1 cellular context compared by ENCODE assay signal in the genomic region with DNA sequence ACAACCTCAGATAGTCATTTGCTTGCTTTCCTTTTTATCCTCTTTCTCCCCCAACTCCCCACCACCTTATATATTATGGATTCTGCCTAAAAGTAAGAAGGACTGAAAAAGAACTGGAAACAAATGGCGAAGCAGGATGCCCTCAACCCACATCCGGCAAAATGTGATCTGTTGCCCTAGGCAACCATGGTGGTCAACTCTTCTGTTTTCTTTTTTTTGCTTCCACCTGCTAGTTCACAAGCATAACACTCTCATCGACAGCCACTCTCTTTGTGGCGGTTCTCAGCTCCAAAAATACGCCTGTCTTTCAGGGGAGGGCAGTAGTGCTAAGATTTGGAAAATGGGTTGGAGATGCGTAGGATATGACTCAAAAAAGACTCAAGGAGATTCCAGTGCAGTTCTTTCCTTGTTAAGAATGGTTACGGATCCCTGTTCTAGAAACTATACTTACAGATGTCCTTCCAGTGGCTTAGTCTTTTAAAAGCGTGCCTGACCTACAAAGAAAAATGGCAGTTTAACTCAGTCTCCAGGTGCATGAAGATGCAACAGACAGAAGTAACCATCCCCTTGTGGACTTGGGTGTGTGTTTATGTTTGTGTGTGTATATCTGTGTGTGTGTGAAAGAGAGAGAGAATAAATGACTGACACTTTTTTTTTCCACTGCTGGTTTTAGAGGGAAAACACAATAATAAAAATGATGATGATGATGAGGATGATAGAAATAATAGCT.
TF ChIP-seq lines count a peak whose summit lies in the region.

No MANE protein-coding gene starts in this region.

TF ChIP-seq in GM12878, 131 proteins besides CTCF, POLR2A, EP300 and RAD21 (continued from another document):
- TF ChIP-seq, protein P1, sequence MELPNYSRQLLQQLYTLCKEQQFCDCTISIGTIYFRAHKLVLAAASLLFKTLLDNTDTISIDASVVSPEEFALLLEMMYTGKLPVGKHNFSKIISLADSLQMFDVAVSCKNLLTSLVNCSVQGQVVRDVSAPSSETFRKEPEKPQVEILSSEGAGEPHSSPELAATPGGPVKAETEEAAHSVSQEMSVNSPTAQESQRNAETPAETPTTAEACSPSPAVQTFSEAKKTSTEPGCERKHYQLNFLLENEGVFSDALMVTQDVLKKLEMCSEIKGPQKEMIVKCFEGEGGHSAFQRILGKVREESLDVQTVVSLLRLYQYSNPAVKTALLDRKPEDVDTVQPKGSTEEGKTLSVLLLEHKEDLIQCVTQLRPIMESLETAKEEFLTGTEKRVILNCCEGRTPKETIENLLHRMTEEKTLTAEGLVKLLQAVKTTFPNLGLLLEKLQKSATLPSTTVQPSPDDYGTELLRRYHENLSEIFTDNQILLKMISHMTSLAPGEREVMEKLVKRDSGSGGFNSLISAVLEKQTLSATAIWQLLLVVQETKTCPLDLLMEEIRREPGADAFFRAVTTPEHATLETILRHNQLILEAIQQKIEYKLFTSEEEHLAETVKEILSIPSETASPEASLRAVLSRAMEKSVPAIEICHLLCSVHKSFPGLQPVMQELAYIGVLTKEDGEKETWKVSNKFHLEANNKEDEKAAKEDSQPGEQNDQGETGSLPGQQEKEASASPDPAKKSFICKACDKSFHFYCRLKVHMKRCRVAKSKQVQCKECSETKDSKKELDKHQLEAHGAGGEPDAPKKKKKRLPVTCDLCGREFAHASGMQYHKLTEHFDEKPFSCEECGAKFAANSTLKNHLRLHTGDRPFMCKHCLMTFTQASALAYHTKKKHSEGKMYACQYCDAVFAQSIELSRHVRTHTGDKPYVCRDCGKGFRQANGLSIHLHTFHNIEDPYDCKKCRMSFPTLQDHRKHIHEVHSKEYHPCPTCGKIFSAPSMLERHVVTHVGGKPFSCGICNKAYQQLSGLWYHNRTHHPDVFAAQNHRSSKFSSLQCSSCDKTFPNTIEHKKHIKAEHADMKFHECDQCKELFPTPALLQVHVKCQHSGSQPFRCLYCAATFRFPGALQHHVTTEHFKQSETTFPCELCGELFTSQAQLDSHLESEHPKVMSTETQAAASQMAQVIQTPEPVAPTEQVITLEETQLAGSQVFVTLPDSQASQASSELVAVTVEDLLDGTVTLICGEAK (IDR thresholded peaks at IDR 0.05; ENCODE audit: borderline replicate concordance): peak; percentile 71; the same call in 1 of the 2 replicates
- TF ChIP-seq FOXM1 (IDR thresholded peaks at IDR 0.05; ENCODE audit: low read depth, low read length) (peak; percentile 43; the same call in 1 of the 2 replicates), SIX5 (IDR thresholded peaks at IDR 0.05; ENCODE audit: low read depth, low read length, severe bottlenecking) (peak; percentile 1), EED (IDR thresholded peaks at IDR 0.05; ENCODE audit: low read depth) (peak; percentile 82), CREB1 (IDR thresholded peaks at IDR 0.05; ENCODE audit: low read depth) (no peak), NFYA (IDR thresholded peaks at IDR 0.05; ENCODE audit: borderline replicate concordance, low read depth, low read length) (no peak), SMAD1 (IDR thresholded peaks at IDR 0.05; ENCODE audit: low read depth, partially characterized antibody) (no peak), CEBPB (IDR thresholded peaks at IDR 0.05; ENCODE audit: borderline replicate concordance in 1 of 2, low read depth in 2 of 2, low read length in 2 of 2) (no peak), ZNF217 (IDR thresholded peaks at IDR 0.05) (no peak), RUNX3 (IDR thresholded peaks at IDR 0.05; ENCODE audit: low read length) (peak; percentile 95), NBN (IDR thresholded peaks at IDR 0.05) (peak; percentile 79), NR2C2 (IDR thresholded peaks at IDR 0.05; ENCODE audit: borderline replicate concordance, control insufficient read depth, insufficient read length, low read depth) (no peak), ZNF207 (IDR thresholded peaks at IDR 0.05; ENCODE audit: borderline replicate concordance) (0 out of 2 replicates have a peak, but pooled peaks have one; percentile 32), POU2F2 (IDR thresholded peaks at IDR 0.05; ENCODE audit: borderline replicate concordance, low read depth, low read length) (no peak), PML (IDR thresholded peaks at IDR 0.05; ENCODE audit: low read length) (peak; percentile 66; the same call in 1 of the 2 replicates), CREM (IDR thresholded peaks at IDR 0.05; ENCODE audit: low read depth) (0 out of 2 replicates have a peak, but pooled peaks have one; percentile 34), ZBED1 (IDR thresholded peaks at IDR 0.05; ENCODE audit: borderline replicate concordance) (0 out of 2 replicates have a peak, but pooled peaks have one; percentile 17), ATF7 (IDR thresholded peaks at IDR 0.05; ENCODE audit: low read depth) (peak; percentile 38; the same call in 1 of the 2 replicates), MEF2A (IDR thresholded peaks at IDR 0.05; ENCODE audit: insufficient read depth, low read depth, low read length) (0 out of 2 replicates have a peak, but pooled peaks have one; percentile 51), RELA (IDR thresholded peaks at IDR 0.05; ENCODE audit: borderline replicate concordance, partially characterized antibody) (no peak), FOXK2 (IDR thresholded peaks at IDR 0.05) (no peak), ZNF384 (IDR thresholded peaks at IDR 0.05; ENCODE audit: borderline replicate concordance, low read depth, low read length) (peak; percentile 87), HDGF (IDR thresholded peaks at IDR 0.05) (no peak; the same call in 1 of the 2 replicates), ZNF622 (IDR thresholded peaks at IDR 0.05) (no peak), KDM1A (IDR thresholded peaks at IDR 0.05; ENCODE audit: borderline replicate concordance) (no peak), JUND (IDR thresholded peaks at IDR 0.05; ENCODE audit: low read depth, low read length) (no peak), CBX5 (IDR thresholded peaks at IDR 0.05; ENCODE audit: low read depth) (0 out of 2 replicates have a peak, but pooled peaks have one; percentile 70), RB1 (IDR thresholded peaks at IDR 0.05; ENCODE audit: borderline replicate concordance) (peak; percentile 48; the same call in 1 of the 2 replicates), CHD4 (IDR thresholded peaks at IDR 0.05) (no peak), ASH2L (IDR thresholded peaks at IDR 0.05; ENCODE audit: borderline replicate concordance, low read depth) (peak; percentile 77; the same call in 1 of the 2 replicates), IRF4 (IDR thresholded peaks at IDR 0.05; ENCODE audit: low read depth, low read length) (no peak), MTA2 (IDR thresholded peaks at IDR 0.05; ENCODE audit: low read depth) (peak; percentile 37; the same call in 1 of the 2 replicates), MEF2B (IDR thresholded peaks at IDR 0.05; ENCODE audit: partially characterized antibody, poor library complexity, severe bottlenecking) (peak; percentile 40)
- TF ChIP-seq, protein P2, sequence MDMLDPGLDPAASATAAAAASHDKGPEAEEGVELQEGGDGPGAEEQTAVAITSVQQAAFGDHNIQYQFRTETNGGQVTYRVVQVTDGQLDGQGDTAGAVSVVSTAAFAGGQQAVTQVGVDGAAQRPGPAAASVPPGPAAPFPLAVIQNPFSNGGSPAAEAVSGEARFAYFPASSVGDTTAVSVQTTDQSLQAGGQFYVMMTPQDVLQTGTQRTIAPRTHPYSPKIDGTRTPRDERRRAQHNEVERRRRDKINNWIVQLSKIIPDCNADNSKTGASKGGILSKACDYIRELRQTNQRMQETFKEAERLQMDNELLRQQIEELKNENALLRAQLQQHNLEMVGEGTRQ (IDR thresholded peaks at IDR 0.05; ENCODE audit: borderline replicate concordance, low read depth, low read length): no peak
- TF ChIP-seq, protein P3, sequence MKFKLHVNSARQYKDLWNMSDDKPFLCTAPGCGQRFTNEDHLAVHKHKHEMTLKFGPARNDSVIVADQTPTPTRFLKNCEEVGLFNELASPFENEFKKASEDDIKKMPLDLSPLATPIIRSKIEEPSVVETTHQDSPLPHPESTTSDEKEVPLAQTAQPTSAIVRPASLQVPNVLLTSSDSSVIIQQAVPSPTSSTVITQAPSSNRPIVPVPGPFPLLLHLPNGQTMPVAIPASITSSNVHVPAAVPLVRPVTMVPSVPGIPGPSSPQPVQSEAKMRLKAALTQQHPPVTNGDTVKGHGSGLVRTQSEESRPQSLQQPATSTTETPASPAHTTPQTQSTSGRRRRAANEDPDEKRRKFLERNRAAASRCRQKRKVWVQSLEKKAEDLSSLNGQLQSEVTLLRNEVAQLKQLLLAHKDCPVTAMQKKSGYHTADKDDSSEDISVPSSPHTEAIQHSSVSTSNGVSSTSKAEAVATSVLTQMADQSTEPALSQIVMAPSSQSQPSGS (IDR thresholded peaks at IDR 0.05; ENCODE audit: low read length): peak; percentile 59
- TF ChIP-seq, protein P4, sequence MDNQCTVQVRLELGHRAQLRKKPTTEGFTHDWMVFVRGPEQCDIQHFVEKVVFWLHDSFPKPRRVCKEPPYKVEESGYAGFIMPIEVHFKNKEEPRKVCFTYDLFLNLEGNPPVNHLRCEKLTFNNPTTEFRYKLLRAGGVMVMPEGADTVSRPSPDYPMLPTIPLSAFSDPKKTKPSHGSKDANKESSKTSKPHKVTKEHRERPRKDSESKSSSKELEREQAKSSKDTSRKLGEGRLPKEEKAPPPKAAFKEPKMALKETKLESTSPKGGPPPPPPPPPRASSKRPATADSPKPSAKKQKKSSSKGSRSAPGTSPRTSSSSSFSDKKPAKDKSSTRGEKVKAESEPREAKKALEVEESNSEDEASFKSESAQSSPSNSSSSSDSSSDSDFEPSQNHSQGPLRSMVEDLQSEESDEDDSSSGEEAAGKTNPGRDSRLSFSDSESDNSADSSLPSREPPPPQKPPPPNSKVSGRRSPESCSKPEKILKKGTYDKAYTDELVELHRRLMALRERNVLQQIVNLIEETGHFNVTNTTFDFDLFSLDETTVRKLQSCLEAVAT (IDR thresholded peaks at IDR 0.05): peak; percentile 72
- TF ChIP-seq, protein P5, sequence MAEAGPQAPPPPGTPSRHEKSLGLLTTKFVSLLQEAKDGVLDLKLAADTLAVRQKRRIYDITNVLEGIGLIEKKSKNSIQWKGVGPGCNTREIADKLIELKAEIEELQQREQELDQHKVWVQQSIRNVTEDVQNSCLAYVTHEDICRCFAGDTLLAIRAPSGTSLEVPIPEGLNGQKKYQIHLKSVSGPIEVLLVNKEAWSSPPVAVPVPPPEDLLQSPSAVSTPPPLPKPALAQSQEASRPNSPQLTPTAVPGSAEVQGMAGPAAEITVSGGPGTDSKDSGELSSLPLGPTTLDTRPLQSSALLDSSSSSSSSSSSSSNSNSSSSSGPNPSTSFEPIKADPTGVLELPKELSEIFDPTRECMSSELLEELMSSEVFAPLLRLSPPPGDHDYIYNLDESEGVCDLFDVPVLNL (IDR thresholded peaks at IDR 0.05; ENCODE audit: low read depth, low read length): no peak
- TF ChIP-seq, protein P6, sequence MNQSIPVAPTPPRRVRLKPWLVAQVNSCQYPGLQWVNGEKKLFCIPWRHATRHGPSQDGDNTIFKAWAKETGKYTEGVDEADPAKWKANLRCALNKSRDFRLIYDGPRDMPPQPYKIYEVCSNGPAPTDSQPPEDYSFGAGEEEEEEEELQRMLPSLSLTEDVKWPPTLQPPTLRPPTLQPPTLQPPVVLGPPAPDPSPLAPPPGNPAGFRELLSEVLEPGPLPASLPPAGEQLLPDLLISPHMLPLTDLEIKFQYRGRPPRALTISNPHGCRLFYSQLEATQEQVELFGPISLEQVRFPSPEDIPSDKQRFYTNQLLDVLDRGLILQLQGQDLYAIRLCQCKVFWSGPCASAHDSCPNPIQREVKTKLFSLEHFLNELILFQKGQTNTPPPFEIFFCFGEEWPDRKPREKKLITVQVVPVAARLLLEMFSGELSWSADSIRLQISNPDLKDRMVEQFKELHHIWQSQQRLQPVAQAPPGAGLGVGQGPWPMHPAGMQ (IDR thresholded peaks at IDR 0.05; ENCODE audit: borderline replicate concordance): no peak
- TF ChIP-seq, protein P7, sequence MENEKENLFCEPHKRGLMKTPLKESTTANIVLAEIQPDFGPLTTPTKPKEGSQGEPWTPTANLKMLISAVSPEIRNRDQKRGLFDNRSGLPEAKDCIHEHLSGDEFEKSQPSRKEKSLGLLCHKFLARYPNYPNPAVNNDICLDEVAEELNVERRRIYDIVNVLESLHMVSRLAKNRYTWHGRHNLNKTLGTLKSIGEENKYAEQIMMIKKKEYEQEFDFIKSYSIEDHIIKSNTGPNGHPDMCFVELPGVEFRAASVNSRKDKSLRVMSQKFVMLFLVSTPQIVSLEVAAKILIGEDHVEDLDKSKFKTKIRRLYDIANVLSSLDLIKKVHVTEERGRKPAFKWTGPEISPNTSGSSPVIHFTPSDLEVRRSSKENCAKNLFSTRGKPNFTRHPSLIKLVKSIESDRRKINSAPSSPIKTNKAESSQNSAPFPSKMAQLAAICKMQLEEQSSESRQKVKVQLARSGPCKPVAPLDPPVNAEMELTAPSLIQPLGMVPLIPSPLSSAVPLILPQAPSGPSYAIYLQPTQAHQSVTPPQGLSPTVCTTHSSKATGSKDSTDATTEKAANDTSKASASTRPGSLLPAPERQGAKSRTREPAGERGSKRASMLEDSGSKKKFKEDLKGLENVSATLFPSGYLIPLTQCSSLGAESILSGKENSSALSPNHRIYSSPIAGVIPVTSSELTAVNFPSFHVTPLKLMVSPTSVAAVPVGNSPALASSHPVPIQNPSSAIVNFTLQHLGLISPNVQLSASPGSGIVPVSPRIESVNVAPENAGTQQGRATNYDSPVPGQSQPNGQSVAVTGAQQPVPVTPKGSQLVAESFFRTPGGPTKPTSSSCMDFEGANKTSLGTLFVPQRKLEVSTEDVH (IDR thresholded peaks at IDR 0.05; ENCODE audit: low read depth, partially characterized antibody): no peak
